Comparison of ENCODE assay signal across 8 cellular contexts in the genomic region with DNA sequence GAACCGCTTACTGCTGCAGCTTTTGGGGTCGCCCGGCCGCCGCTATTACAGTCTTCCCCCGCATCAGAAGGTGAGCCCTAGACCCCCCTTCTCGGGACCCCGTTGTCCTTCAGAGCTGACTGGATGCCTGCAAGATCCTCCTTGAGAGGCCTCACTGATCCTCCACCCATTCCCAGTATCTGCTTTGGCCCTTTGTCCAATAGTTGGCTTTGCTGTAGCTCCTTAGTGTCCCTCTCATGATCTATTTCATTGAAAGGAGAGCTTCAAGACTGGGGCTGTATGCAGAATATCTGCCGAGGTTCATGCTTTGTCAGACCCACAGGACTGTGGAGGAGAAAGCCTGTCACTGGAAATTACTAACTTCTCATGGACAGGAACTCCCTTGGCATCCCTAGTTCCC. TPM values are rescaled to one million over a fixed set of nuclear protein-coding genes. Genes with fewer than 3 reads are reported as not detected.
DNase-seq lines count a peak whose midpoint lies in the region; FAIRE-seq and TF ChIP-seq lines count a peak whose summit lies in the region.

No MANE protein-coding gene starts in this region.

- H3K27me3 ChIP-seq in astrocyte (ENCODE audit: insufficient read depth, low read length) (no peaks in the 10 kb centered on the region), iPS-15b (ENCODE audit: control insufficient read depth, insufficient read depth, low read length) (no peaks in the 10 kb centered on the region)

- H3K27ac Mint-ChIP-seq in T-helper 1 cell treated with Interleukin-12 subunit alpha and Interleukin-12 subunit beta and Interleukin-4 antibody, amounts not matched to agents 30 μg/mL and 1 μg/mL, for 36 hours: peak overlapping the region; percentile 99
- H3K27ac Mint-ChIP-seq in astrocyte (ENCODE audit: unreplicated experiment): peak overlapping the region; percentile 81

- peaks cover 7% of the 10 kb centered on the region for H3K4me1 ChIP-seq in astrocyte (ENCODE audit: insufficient read depth, low read length)
- no peaks in the 10 kb centered on the region for H3K4me1 ChIP-seq in iPS-15b (ENCODE audit: control insufficient read depth, insufficient read depth, low read length)

- H3K27me3 Mint-ChIP-seq in T-helper 1 cell treated with Interleukin-12 subunit alpha and Interleukin-12 subunit beta and Interleukin-4 antibody, amounts not matched to agents 30 μg/mL and 1 μg/mL, for 36 hours (ENCODE audit: low read depth): no peaks in the 10 kb centered on the region
- H3K27me3 Mint-ChIP-seq in astrocyte (ENCODE audit: low read depth, unreplicated experiment): no peaks in the 10 kb centered on the region

- H3K4me3 Mint-ChIP-seq in T-helper 1 cell treated with Interleukin-12 subunit alpha and Interleukin-12 subunit beta and Interleukin-4 antibody, amounts not matched to agents 30 μg/mL and 1 μg/mL, for 36 hours: peak overlapping the region; percentile 100
- peak overlapping the region; percentile 98 for H3K4me3 Mint-ChIP-seq in astrocyte (ENCODE audit: unreplicated experiment)

- H3K27ac ChIP-seq in astrocyte (ENCODE audit: low read depth, low read length) (peak overlapping the region; percentile 76), skin epidermis (peak overlapping the region; percentile 62 to 96 (median 90))

- H3K79me2 ChIP-seq in astrocyte (ENCODE audit: insufficient read depth, low read length): peaks cover 8% of the 10 kb centered on the region

- peaks cover 20% of the 10 kb centered on the region for H3K36me3 Mint-ChIP-seq in T-helper 1 cell treated with Interleukin-12 subunit alpha and Interleukin-12 subunit beta and Interleukin-4 antibody, amounts not matched to agents 30 μg/mL and 1 μg/mL, for 36 hours (ENCODE audit: low read depth)
- peaks cover 14% of the 10 kb centered on the region for H3K36me3 Mint-ChIP-seq in astrocyte (ENCODE audit: low read depth, unreplicated experiment)

- DNase-seq in T-helper 1 cell: no peak
- DNase-seq in HTR-8/SVneo (ENCODE audit: insufficient read length, low spot score): peak; percentile 48
- DNase-seq in astrocyte (ENCODE audit: low read depth): peak; percentile 10
- DNase-seq in ecto neural progenitor cell (ENCODE audit: low spot score): no peak
- DNase-seq in mucosa of gallbladder (ENCODE audit: low spot score): no peak

- H3K4me2 ChIP-seq in astrocyte (ENCODE audit: low read length): peak overlapping the region; percentile 99

- no peaks in the 10 kb centered on the region for H4K20me1 ChIP-seq in astrocyte (ENCODE audit: insufficient read depth, low read length)

- H3K36me3 ChIP-seq in astrocyte (ENCODE audit: insufficient read depth, low read length) (peaks cover 10% of the 10 kb centered on the region), iPS-15b (ENCODE audit: control insufficient read depth, insufficient read depth, low read length) (peaks cover 15% of the 10 kb centered on the region)

- no peak for TF ChIP-seq CTCF in astrocyte (IDR thresholded peaks at IDR 0.05; ENCODE audit: insufficient read depth, low read depth, low read length)

- H3K4me3 ChIP-seq in astrocyte (ENCODE audit: insufficient read depth, low read depth, low read length) (peak overlapping the region; percentile 90), iPS-15b (ENCODE audit: low read depth, low read length) (peak overlapping the region; percentile 93), skin epidermis (peak overlapping the region; percentile 56 to 86 (median 77))

- peaks cover 21% of the 10 kb centered on the region for H3K4me1 Mint-ChIP-seq in T-helper 1 cell treated with Interleukin-12 subunit alpha and Interleukin-12 subunit beta and Interleukin-4 antibody, amounts not matched to agents 30 μg/mL and 1 μg/mL, for 36 hours (ENCODE audit: low read depth)
- H3K4me1 Mint-ChIP-seq in astrocyte (ENCODE audit: low read depth, unreplicated experiment): peaks cover 3% of the 10 kb centered on the region

- H3K9me3 ChIP-seq in astrocyte (ENCODE audit: insufficient read depth, low read depth, low read length) (no peaks in the 10 kb centered on the region), iPS-15b (ENCODE audit: control insufficient read depth, insufficient read depth, low read length) (no peaks in the 10 kb centered on the region)

- FAIRE-seq in HTR-8/SVneo (lab: Jason Lieb, UNC) (no peak), astrocyte (lab: Jason Lieb, UNC) (no peak)

- H2AFZ ChIP-seq in astrocyte (ENCODE audit: low read depth, low read length): peak overlapping the region; percentile 95

- H3K9ac ChIP-seq in astrocyte (ENCODE audit: low read length) (peak overlapping the region; percentile 91), iPS-15b (ENCODE audit: low read depth, low read length) (peak overlapping the region; percentile 96)

- H3K9me3 Mint-ChIP-seq in T-helper 1 cell treated with Interleukin-12 subunit alpha and Interleukin-12 subunit beta and Interleukin-4 antibody, amounts not matched to agents 30 μg/mL and 1 μg/mL, for 36 hours: no peaks in the 10 kb centered on the region
- H3K9me3 Mint-ChIP-seq in astrocyte (ENCODE audit: unreplicated experiment): no peaks in the 10 kb centered on the region

RNA-seq across cellular contexts. Expression of a gene that starts 0.5 kb away (rescaled TPM):
- total RNA-seq in astrocyte (31.8 and 34.2 TPM in 2 replicates), mucosa of gallbladder (25.0 TPM)

RNA-seq across cellular contexts. Expression of a gene that starts 48.1 kb away (rescaled TPM):
- 1.0 and 1.3 TPM in 2 replicates for total RNA-seq in astrocyte
- 4.3 TPM for total RNA-seq in mucosa of gallbladder

RNA-seq across cellular contexts. Expression of a gene that starts 48.4 kb away (rescaled TPM):
- total RNA-seq in astrocyte: 24.3 and 27.7 TPM in 2 replicates
- 19.4 TPM for total RNA-seq in mucosa of gallbladder

Comparison
In these comparisons a context has a peak if more than half of its experiments do, and no peak if none do; other contexts are left out.
1. DNase-seq: peak in HTR-8/SVneo (single experiment) and astrocyte (single experiment); none in T-helper 1 cell (0 of 5), ecto neural progenitor cell (single experiment) and mucosa of gallbladder (single experiment).
2. Peak in every context shown above with its lines, with median percentiles within 50 percentile points of each other: H3K4me3 ChIP-seq.